Comparison of ENCODE assay signal across 8 cellular contexts in the genomic region with DNA sequence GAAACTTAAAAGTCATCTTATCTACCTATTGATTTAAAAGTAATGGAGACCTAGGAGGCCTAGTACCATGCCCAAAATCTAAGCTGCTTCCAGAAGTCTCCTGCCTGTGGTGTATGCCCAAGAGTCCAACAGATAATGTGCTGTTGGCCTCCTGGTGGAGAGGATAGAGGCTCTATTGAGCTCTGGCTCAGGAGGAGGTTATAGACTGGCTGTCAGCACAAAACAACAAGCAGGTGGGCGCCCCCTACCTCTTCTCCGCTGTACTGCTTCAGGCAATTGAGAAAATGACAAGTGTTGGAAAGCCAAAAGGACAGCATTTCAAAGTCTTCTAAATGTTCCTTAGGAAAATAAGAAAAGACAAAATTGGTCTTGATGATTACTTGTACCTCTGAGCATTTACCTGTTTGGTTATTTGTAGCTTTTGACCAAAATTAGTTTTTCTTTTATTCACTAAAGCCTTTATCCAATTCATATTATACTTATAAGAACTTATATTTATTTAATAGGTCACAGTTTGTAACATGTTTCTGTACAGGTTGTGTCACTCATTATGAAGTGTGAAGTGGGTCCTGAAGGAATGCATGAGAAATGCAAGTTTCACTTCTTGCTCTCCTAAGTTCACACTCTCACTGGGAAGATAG. TPM values are rescaled to one million over a fixed set of nuclear protein-coding genes. Genes with fewer than 3 reads are reported as not detected.
DNase-seq lines count a peak whose midpoint lies in the region; ATAC-seq and TF ChIP-seq lines count a peak whose summit lies in the region.

No MANE protein-coding gene starts in this region.

- TF ChIP-seq CTCF in HL-60 (IDR thresholded peaks at IDR 0.05; ENCODE audit: insufficient read depth, low read length): peak; percentile 70
- peak; percentile 89 for TF ChIP-seq CTCF in foreskin fibroblast (IDR thresholded peaks at IDR 0.05; ENCODE audit: low read depth, low read length)
- TF ChIP-seq CTCF in prostate gland (IDR thresholded peaks at IDR 0.05): peak in 3 of 4 experiments; percentile 37 to 64 (median 43)

- H3K36me3 ChIP-seq in CD4-positive, alpha-beta memory T cell (ENCODE audit: insufficient read depth, low read length): no peaks in the 10 kb centered on the region
- no peaks in the 10 kb centered on the region for H3K36me3 ChIP-seq in prostate gland

- POLR2A ChIA-PET in CD4-positive, alpha-beta memory T cell (lab: Charles Lee; ENCODE audit: partially characterized antibody): interaction anchor here (0.5 to 2.0 kb wide), 6 partner anchors 13 to 237 kb away, joined by 3 to 25 read pairs (median 3); a partner anchor contains a TSS

- no peak overlapping the region for H3K4me3 Mint-ChIP-seq in CD4-positive, alpha-beta memory T cell

- H3K4me1 ChIP-seq in CD4-positive, alpha-beta memory T cell (ENCODE audit: insufficient read depth, low read length): no peaks in the 10 kb centered on the region
- H3K4me1 ChIP-seq in prostate gland (replicated peaks): no peaks in the 10 kb centered on the region

- H3K4me3 ChIP-seq in CD4-positive, alpha-beta memory T cell (ENCODE audit: low read length in 2 of 2): no peak overlapping the region
- H3K4me3 ChIP-seq in HL-60 (replicated peaks; ENCODE audit: insufficient read depth, low read length): no peak overlapping the region
- no peak overlapping the region for H3K4me3 ChIP-seq in foreskin fibroblast (ENCODE audit: low read depth in 1 of 2, low read length in 2 of 2)
- H3K4me3 ChIP-seq in prostate gland: no peak overlapping the region

- peaks cover 0 to 4% (median 1%) of the 10 kb centered on the region in 4 donors for H3K4me1 Mint-ChIP-seq in CD4-positive, alpha-beta memory T cell

- no peaks in the 10 kb centered on the region for H3K27me3 ChIP-seq in CD4-positive, alpha-beta memory T cell (ENCODE audit: insufficient read depth, low read length)
- H3K27me3 ChIP-seq in HL-60 (ENCODE audit: insufficient read depth, poor library complexity, severe bottlenecking): no peaks in the 10 kb centered on the region
- no peaks in the 10 kb centered on the region for H3K27me3 ChIP-seq in prostate gland (replicated peaks; ENCODE audit: insufficient read depth)

- intact Hi-C loops in CD4-positive, alpha-beta memory T cell (cut with micrococcal nuclease): loop anchor here (1.0 to 5.0 kb wide), 5 partner anchors 28 to 321 kb away; no protein-coding TSS in a partner anchor
- intact Hi-C loops in prostate gland (cut with DNase I): no loop called here

- peak overlapping the region in 4 of 7 donors; percentile 43 to 84 (median 66) for H3K27ac Mint-ChIP-seq in CD4-positive, alpha-beta memory T cell

- 44% methylated on average over 2 of the region's 2 CpGs for WGBS in prostate gland

- no peak for TF ChIP-seq POLR2A in prostate gland (IDR thresholded peaks at IDR 0.05)

- H3K9me3 Mint-ChIP-seq in CD4-positive, alpha-beta memory T cell: peaks cover 0 to 3% (median 0%) of the 10 kb centered on the region in 8 donors

- no peaks in the 10 kb centered on the region for H3K27me3 Mint-ChIP-seq in CD4-positive, alpha-beta memory T cell

- peak; percentile 69 to 78 (median 72) for DNase-seq in CD4-positive, alpha-beta memory T cell
- peak; percentile 34 to 80 for DNase-seq in HL-60 (ENCODE audit: low read depth in 1 of 2, low spot score in 1 of 2)
- peak; percentile 66 for DNase-seq in RKO (ENCODE audit: low spot score)
- DNase-seq in activated T-helper 1 cell treated with Interleukin-2 at 50 U/mL for 16 hours (ENCODE audit: low read depth): peak; percentile 42
- peak; percentile 41 to 74 for DNase-seq in foreskin fibroblast
- DNase-seq in prostate gland (ENCODE audit: low spot score): peak; percentile 36
- no peak for DNase-seq in NCI-H128 (lab: John Stamatoyannopoulos, UW; ENCODE audit: unreplicated experiment)

- H3K27ac ChIP-seq in CD4-positive, alpha-beta memory T cell (ENCODE audit: low read depth, low read length): no peak overlapping the region
- H3K27ac ChIP-seq in HL-60 (replicated peaks): no peak overlapping the region
- H3K27ac ChIP-seq in prostate gland: no peak overlapping the region

- no peaks in the 10 kb centered on the region for H3K36me3 Mint-ChIP-seq in CD4-positive, alpha-beta memory T cell

- no peaks in the 10 kb centered on the region for H3K9me3 ChIP-seq in CD4-positive, alpha-beta memory T cell (ENCODE audit: control insufficient read depth in 1 of 2, low read length in 2 of 2)
- no peaks in the 10 kb centered on the region for H3K9me3 ChIP-seq in prostate gland

- ATAC-seq in GM19372 (IDR thresholded peaks at IDR 0.05; ENCODE audit: low read depth, unreplicated experiment): peak; percentile 79

- CTCF ChIA-PET in CD4-positive, alpha-beta memory T cell (lab: Charles Lee; ENCODE audit: partially characterized antibody): interaction anchor here (0.6 to 3.3 kb wide), 36 partner anchors 9 to 319 kb away, joined by 3 to 38 read pairs (median 4); a partner anchor contains a TSS

RNA-seq across cellular contexts. Expression of a gene that starts 17.2 kb away (rescaled TPM):
- total RNA-seq in CD4-positive, alpha-beta memory T cell: 10 to 100 TPM; 69.5 to 69.9 TPM
- polyA plus RNA-seq in CD4-positive, alpha-beta memory T cell: 10 to 100 TPM; 52.2 to 54.1 TPM
- 10 to 100 TPM; 23.3 to 85.7 TPM for total RNA-seq in prostate gland
